Comparison of ENCODE assay signal across 1 cellular context in genomic region chr11:68118753-68119448, GRCh38.
TF ChIP-seq lines count a peak whose summit lies in the region.

No MANE protein-coding gene starts in this region.

TF ChIP-seq in HCT116, 20 proteins besides CTCF, POLR2A, EP300 and RAD21 (continued from another document):
- no peak for TF ChIP-seq ZBTB33 (IDR thresholded peaks at IDR 0.05; ENCODE audit: extremely low read depth, insufficient replicate concordance, low read length)
- no peak for TF ChIP-seq SRF (IDR thresholded peaks at IDR 0.05; ENCODE audit: low read depth)
